ENCODE assay signal across 2 cellular contexts in the genomic region with DNA sequence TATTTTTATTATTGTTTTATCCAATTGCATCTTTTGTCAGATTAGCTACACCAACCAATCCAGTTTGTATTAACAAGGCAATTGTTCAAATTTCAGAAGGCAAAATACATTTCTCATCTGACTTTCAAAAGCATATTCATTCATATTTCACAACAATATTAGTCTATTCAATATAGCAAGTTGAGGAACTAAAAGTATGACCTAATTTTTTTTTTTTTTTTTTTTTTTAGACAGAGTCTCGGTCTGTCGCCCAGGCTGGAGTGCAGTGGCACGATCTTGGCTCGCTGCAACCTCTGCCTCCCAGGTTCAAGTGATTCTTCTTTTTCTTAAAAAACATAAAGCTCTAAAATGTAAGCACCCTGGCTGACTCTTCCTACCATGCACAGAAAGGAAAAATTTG.
TF ChIP-seq lines count a peak whose summit lies in the region.

No MANE protein-coding gene starts in this region.

TF ChIP-seq in HEK293, 187 proteins besides CTCF, POLR2A, EP300 and RAD21:
- TF ChIP-seq, protein P1, sequence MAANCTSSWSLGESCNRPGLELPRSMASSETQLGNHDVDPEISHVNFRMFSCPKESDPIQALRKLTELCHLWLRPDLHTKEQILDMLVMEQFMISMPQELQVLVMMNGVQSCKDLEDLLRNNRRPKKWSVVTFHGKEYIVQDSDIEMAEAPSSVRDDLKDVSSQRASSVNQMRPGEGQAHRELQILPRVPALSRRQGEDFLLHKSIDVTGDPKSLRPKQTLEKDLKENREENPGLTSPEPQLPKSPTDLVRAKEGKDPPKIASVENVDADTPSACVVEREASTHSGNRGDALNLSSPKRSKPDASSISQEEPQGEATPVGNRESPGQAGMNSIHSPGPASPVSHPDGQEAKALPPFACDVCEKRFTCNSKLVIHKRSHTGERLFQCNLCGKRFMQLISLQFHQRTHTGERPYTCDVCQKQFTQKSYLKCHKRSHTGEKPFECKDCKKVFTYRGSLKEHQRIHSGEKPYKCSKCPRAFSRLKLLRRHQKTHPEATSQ (tag by site-specific recombination; IDR thresholded peaks at IDR 0.05) = no peak
- 0 out of 2 replicates have a peak, but pooled peaks have one; percentile 33 for TF ChIP-seq ATF2 (tag by site-specific recombination; IDR thresholded peaks at IDR 0.05; ENCODE audit: low read depth)

TF ChIP-seq in GM12878, 131 proteins besides CTCF, POLR2A, EP300 and RAD21:
- TF ChIP-seq ZNF207 (IDR thresholded peaks at IDR 0.05; ENCODE audit: borderline replicate concordance) (no peak), ATF7 (IDR thresholded peaks at IDR 0.05; ENCODE audit: low read depth) (peak; percentile 56; the same call in 1 of the 2 replicates), ASH2L (IDR thresholded peaks at IDR 0.05; ENCODE audit: borderline replicate concordance, low read depth) (no peak), RBBP5 (conservative IDR thresholded peaks at IDR 0.05) (no peak), MTA3 (IDR thresholded peaks at IDR 0.05; ENCODE audit: borderline replicate concordance, low read length) (no peak), JUNB (IDR thresholded peaks at IDR 0.05) (0 out of 2 replicates have a peak, but pooled peaks have one; percentile 32), KAT2A (conservative IDR thresholded peaks at IDR 0.05; ENCODE audit: control insufficient read depth, low read depth, low read length) (no peak), ZNF384 (IDR thresholded peaks at IDR 0.05; ENCODE audit: borderline replicate concordance, low read depth, low read length) (peak; percentile 42; the same call in 1 of the 2 replicates)
